Comparison of ENCODE assay signal across 19 cellular contexts in the genomic region with DNA sequence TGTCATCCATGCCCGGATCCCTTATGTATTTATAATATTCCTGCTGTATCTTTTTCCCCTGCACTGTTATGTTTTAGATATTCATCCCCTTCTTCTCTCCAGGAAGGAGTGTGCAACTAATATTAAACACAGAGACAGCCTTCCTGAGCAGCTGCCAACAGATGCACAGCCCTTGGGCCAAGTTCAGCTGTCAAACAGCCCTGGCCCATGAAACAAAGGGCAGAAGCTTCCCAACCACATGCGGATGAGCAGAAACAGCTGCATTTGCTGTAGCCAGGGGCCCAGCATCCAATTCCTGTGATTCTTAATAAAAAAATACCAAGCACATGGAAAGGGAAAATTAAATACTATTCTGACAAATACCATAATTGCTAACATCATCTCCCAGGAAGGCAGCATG. TPM values are rescaled to one million over a fixed set of nuclear protein-coding genes. Genes with fewer than 3 reads are reported as not detected.
DNase-seq lines count a peak whose midpoint lies in the region; ATAC-seq, FAIRE-seq and TF ChIP-seq lines count a peak whose summit lies in the region.
"Had no signal": no experiment of that assay in that cellular context is flagged by ENCODE, and none has a peak within 500 bp of the region (broad histone marks: within the 10 kb centered on the region; RNA-seq: fewer than 3 reads in every experiment).

No MANE protein-coding gene starts in this region.

- WGBS in ovary, 3 donors = 8 to 22% (median 14%) methylated on average over 2 of the region's 2 CpGs
- WGBS in aorta, 2 donors = 79 to 80% methylated on average over 2 of the region's 2 CpGs

- H3K36me3 ChIP-seq in ovary (no peaks in the 10 kb centered on the region), aorta (ENCODE audit: control insufficient read depth in 1 of 2, insufficient read depth in 2 of 2, low read length in 1 of 2) (no peaks in the 10 kb centered on the region)
- H3K36me3 ChIP-seq: BLaER1 treated with 17β-estradiol and CSF1 and Interleukin-3, amounts not matched to agents 10 nM and 100 nM had no signal

- DNase-seq in left ventricle myocardium superior (peak; percentile 42), left cardiac atrium (no peak), left lobe of liver (ENCODE audit: low spot score) (no peak), ovary (peak in 4 of 5 donors; percentile 17 to 55 (median 38)), aorta (no peak), GM12891 (ENCODE audit: insufficient read length, low spot score) (no peak)
- DNase-seq in activated CD4-positive, alpha-beta memory T cell treated with anti-CD3 and anti-CD28 coated beads for 36 hours = no peak
- DNase-seq: ACHN; CD4-positive, CD25-positive, alpha-beta regulatory T cell; DMS53; GM23248 had no signal

- no peaks in the 10 kb centered on the region for H3K27me3 Mint-ChIP-seq in activated CD4-positive, alpha-beta memory T cell treated with anti-CD3 and anti-CD28 coated beads for 36 hours

- no peaks in the 10 kb centered on the region for H3K9me3 ChIP-seq in ovary
- H3K9me3 ChIP-seq in aorta (ENCODE audit: control insufficient read depth, low read length) = no peaks in the 10 kb centered on the region
- H3K9me3 ChIP-seq: BLaER1 treated with 17β-estradiol and CSF1 and Interleukin-3, amounts not matched to agents 10 nM and 100 nM had no signal

- TF ChIP-seq EP300 in ovary (IDR thresholded peaks at IDR 0.05) = no peak

- H3K36me3 Mint-ChIP-seq in activated CD4-positive, alpha-beta memory T cell treated with anti-CD3 and anti-CD28 coated beads for 36 hours = no peaks in the 10 kb centered on the region
- H3K36me3 Mint-ChIP-seq: CD4-positive, CD25-positive, alpha-beta regulatory T cell had no signal

- H3K4me1 Mint-ChIP-seq in activated CD4-positive, alpha-beta memory T cell treated with anti-CD3 and anti-CD28 coated beads for 36 hours (ENCODE audit: low read depth) = no peaks in the 10 kb centered on the region
- H3K4me1 Mint-ChIP-seq: CD4-positive, CD25-positive, alpha-beta regulatory T cell had no signal

- TF ChIP-seq POLR2A in ovary (IDR thresholded peaks at IDR 0.05) = no peak
- TF ChIP-seq POLR2A in GM12891 (IDR thresholded peaks at IDR 0.05; ENCODE audit: low read depth, low read length) = no peak

- H3K4me3 ChIP-seq in ovary (no peak overlapping the region), aorta (ENCODE audit: low read length in 2 of 2) (no peak overlapping the region)
- H3K4me3 ChIP-seq: BLaER1 treated with 17β-estradiol and CSF1 and Interleukin-3, amounts not matched to agents 10 nM and 100 nM; GM23248 had no signal

- no peaks in the 10 kb centered on the region for H3K4me1 ChIP-seq in ovary (ENCODE audit: insufficient read depth)
- no peaks in the 10 kb centered on the region for H3K4me1 ChIP-seq in aorta (ENCODE audit: control insufficient read depth in 1 of 2, insufficient read depth in 2 of 2, low read length in 2 of 2)

- H3K27ac ChIP-seq in ovary (no peak overlapping the region), aorta (ENCODE audit: low read depth in 1 of 2, low read length in 2 of 2) (no peak overlapping the region)
- H3K27ac ChIP-seq: BLaER1 treated with 17β-estradiol and CSF1 and Interleukin-3, amounts not matched to agents 10 nM and 100 nM; GM23248 had no signal

- POLR2A ChIA-PET in activated CD4-positive, alpha-beta memory T cell treated with anti-CD3 and anti-CD28 coated beads for 36 hours (lab: Charles Lee) = no interaction called here

- ATAC-seq in left ventricle myocardium superior (no peak), left cardiac atrium (no peak), left lobe of liver (peak; percentile 23), aorta (ENCODE audit: low FRiP score) (peak; percentile 19), GM18873 (IDR thresholded peaks at IDR 0.05; ENCODE audit: low FRiP score, unreplicated experiment) (no peak)
- ATAC-seq: HCT116 had no signal

- FAIRE-seq in GM12891 (lab: Jason Lieb, UNC) = no peak
- FAIRE-seq: GM18507, H54, HTR-8/SVneo had no signal

- H3K4me3 Mint-ChIP-seq in activated CD4-positive, alpha-beta memory T cell treated with anti-CD3 and anti-CD28 coated beads for 36 hours = no peak overlapping the region
- H3K4me3 Mint-ChIP-seq: CD4-positive, CD25-positive, alpha-beta regulatory T cell had no signal

- CTCF ChIA-PET in activated CD4-positive, alpha-beta memory T cell treated with anti-CD3 and anti-CD28 coated beads for 36 hours (lab: Charles Lee) = no interaction called here

- intact Hi-C loops in left ventricle myocardium superior (cut with micrococcal nuclease) (no loop called here), left cardiac atrium (cut with DNase I) (no loop called here), ovary (cut with DNase I) (no loop called here), aorta (cut with DNase I) (no loop called here)
- intact Hi-C loops in activated CD4-positive, alpha-beta memory T cell treated with anti-CD3 and anti-CD28 coated beads for 36 hours (cut with micrococcal nuclease) = no loop called here

- H3K27me3 ChIP-seq in ovary = no peaks in the 10 kb centered on the region
- H3K27me3 ChIP-seq in aorta (ENCODE audit: control insufficient read depth in 1 of 2, insufficient read depth in 2 of 2, low read length in 1 of 2) = peaks cover 0 to 1% of the 10 kb centered on the region in 2 donors
- H3K27me3 ChIP-seq: BLaER1 treated with 17β-estradiol and CSF1 and Interleukin-3, amounts not matched to agents 10 nM and 100 nM had no signal

- H3K9me3 Mint-ChIP-seq in activated CD4-positive, alpha-beta memory T cell treated with anti-CD3 and anti-CD28 coated beads for 36 hours = no peaks in the 10 kb centered on the region

- TF ChIP-seq CTCF in ovary (IDR thresholded peaks at IDR 0.05) = no peak

- no peak overlapping the region for H3K27ac Mint-ChIP-seq in activated CD4-positive, alpha-beta memory T cell treated with anti-CD3 and anti-CD28 coated beads for 36 hours
- H3K27ac Mint-ChIP-seq: CD4-positive, CD25-positive, alpha-beta regulatory T cell had no signal

TF ChIP-seq in GM12891, 5 proteins besides CTCF, POLR2A, EP300 and RAD21:
- TF ChIP-seq POLR2AphosphoS5 (IDR thresholded peaks at IDR 0.05; ENCODE audit: low read depth, low read length) (no peak), POU2F2 (IDR thresholded peaks at IDR 0.05; ENCODE audit: low read depth, low read length) (no peak), TAF1 (IDR thresholded peaks at IDR 0.05; ENCODE audit: low read depth, low read length) (no peak), SPI1 (IDR thresholded peaks at IDR 0.05; ENCODE audit: low read depth, low read length) (no peak), PAX5 (IDR thresholded peaks at IDR 0.05; ENCODE audit: insufficient read depth, low read length, severe bottlenecking) (no peak)
TF ChIP-seq in GM12891: peak in this region for 0.

RNA-seq across cellular contexts. Expression of a gene that starts 46.7 kb away (rescaled TPM):
- total RNA-seq in left ventricle myocardium superior (0.27 TPM), left cardiac atrium (under 1 TPM; 0.38 to 0.50 TPM), left lobe of liver (0.33 TPM), ovary (1 to 10 TPM in 2 of 7 donors, under 1 TPM in 2, not detected in 3; 0.12 to 5.9 (median 0.64) TPM), aorta (not detected)
- polyA plus RNA-seq in ovary (1 to 10 TPM in 1 of 2 donors, under 1 TPM in 1; 0.17 to 3.4 TPM), aorta (under 1 TPM in 1 of 2 donors, not detected in 1; 0.13 TPM)
- polyA plus RNA-seq in GM12891 (2012; ENCODE audit: low read depth, missing spikeins) = 0.18 TPM
- total RNA-seq in activated CD4-positive, alpha-beta memory T cell treated with anti-CD3 and anti-CD28 coated beads for 36 hours = not detected
- total RNA-seq: A172; CD4-positive, CD25-positive, alpha-beta regulatory T cell; Daoy; GM23248 had no signal
- polyA plus RNA-seq: CD4-positive, CD25-positive, alpha-beta regulatory T cell; GM23248 had no signal

Comparison
In these comparisons a context has a peak if more than half of its experiments do, and no peak if none do; other contexts are left out.
1. DNase-seq: peak in left ventricle myocardium superior (single experiment) and ovary (4 of 5); none in left cardiac atrium (single experiment), left lobe of liver (single experiment), aorta (0 of 2), GM12891 (single experiment) and activated CD4-positive, alpha-beta memory T cell treated with anti-CD3 and anti-CD28 coated beads for 36 hours (single experiment).
2. ATAC-seq: peak in left lobe of liver (single experiment) and aorta (single experiment); none in left ventricle myocardium superior (single experiment), left cardiac atrium (0 of 2) and GM18873 (single experiment).